ENCODE assay signal across 7 cellular contexts in genomic region chrX:75272823-75273222, GRCh38. TPM values are rescaled to one million over a fixed set of nuclear protein-coding genes. Genes with fewer than 3 reads are reported as not detected.
DNase-seq lines count a peak whose midpoint lies in the region; ATAC-seq and TF ChIP-seq lines count a peak whose summit lies in the region.
"Not testable (repeated sequence)": the region's sequence is repeated elsewhere in the genome, so short reads cannot be mapped to it uniquely, and the experiment has no call there.

No MANE protein-coding gene starts in this region.

- not testable (repeated sequence) for TF ChIP-seq CTCF in HEK293 (tag by site-specific recombination; IDR thresholded peaks at IDR 0.05)

- H3K27ac Mint-ChIP-seq in T-helper 2 cell treated with Interferon-gamma antibody and Interleukin-4, amounts not matched to agents 5 μg/mL and 100 μg/mL, for 36 hours, result peak overlapping the region; percentile 78
- peak overlapping the region; percentile 91 for H3K27ac Mint-ChIP-seq in activated CD8-positive, alpha-beta memory T cell treated with anti-CD3 and anti-CD28 coated beads, Interleukin-2, amount 10 ng/mL, durations not matched to agents 7 days and 5 days
- H3K27ac Mint-ChIP-seq in activated naive CD8-positive, alpha-beta T cell, result peak overlapping the region; percentile 92
- peak overlapping the region; percentile 95 to 98 for H3K27ac Mint-ChIP-seq in effector memory CD8-positive, alpha-beta T cell
- peak overlapping the region in 4 of 6 donors; percentile 84 to 98 (median 90) for H3K27ac Mint-ChIP-seq in naive B cell
- H3K27ac Mint-ChIP-seq in stimulated activated memory B cell treated with anti-CD40 and anti-IgM and Interleukin-4, amounts not matched to agents 10 μg/mL and 1 μg/mL and 100 μg/mL, for 72 hours, result peak overlapping the region; percentile 94

- not testable (repeated sequence) for ATAC-seq in activated CD8-positive, alpha-beta memory T cell treated with anti-CD3 and anti-CD28 coated beads, Interleukin-2, amount 10 ng/mL, durations not matched to agents 7 days and 5 days; effector memory CD8-positive, alpha-beta T cell (replicated peaks); naive B cell (ENCODE audit: low read depth in 2 of 2); stimulated activated memory B cell treated with anti-CD40 and anti-IgM and Interleukin-4, amounts not matched to agents 10 μg/mL and 1 μg/mL and 100 μg/mL, for 72 hours

- peaks cover 22% of the 10 kb centered on the region for H3K4me1 Mint-ChIP-seq in T-helper 2 cell treated with Interferon-gamma antibody and Interleukin-4, amounts not matched to agents 5 μg/mL and 100 μg/mL, for 36 hours (ENCODE audit: low read depth)
- H3K4me1 Mint-ChIP-seq in activated CD8-positive, alpha-beta memory T cell treated with anti-CD3 and anti-CD28 coated beads, Interleukin-2, amount 10 ng/mL, durations not matched to agents 7 days and 5 days, result peaks cover 26% of the 10 kb centered on the region
- H3K4me1 Mint-ChIP-seq in activated naive CD8-positive, alpha-beta T cell (ENCODE audit: low read depth), result peaks cover 40% of the 10 kb centered on the region
- H3K4me1 Mint-ChIP-seq in effector memory CD8-positive, alpha-beta T cell (ENCODE audit: low read depth in 2 of 2), result peaks cover 22 to 24% of the 10 kb centered on the region in 2 donors
- H3K4me1 Mint-ChIP-seq in naive B cell, result peaks cover 6 to 33% (median 15%) of the 10 kb centered on the region in 3 donors
- H3K4me1 Mint-ChIP-seq in stimulated activated memory B cell treated with anti-CD40 and anti-IgM and Interleukin-4, amounts not matched to agents 10 μg/mL and 1 μg/mL and 100 μg/mL, for 72 hours, result peaks cover 35% of the 10 kb centered on the region

- H3K9me3 ChIP-seq in HEK293 (ENCODE audit: control insufficient read depth, insufficient read depth, low read depth, low read length), result not testable (repeated sequence)

- not testable (repeated sequence) for H3K27ac ChIP-seq in HEK293 (ENCODE audit: extremely low read depth, low read depth, low read length)

- H3K4me3 ChIP-seq in HEK293 (ENCODE audit: low read depth, low read length), result not testable (repeated sequence)

- peak overlapping the region; percentile 61 for H3K4me3 Mint-ChIP-seq in T-helper 2 cell treated with Interferon-gamma antibody and Interleukin-4, amounts not matched to agents 5 μg/mL and 100 μg/mL, for 36 hours
- peak overlapping the region; percentile 50 for H3K4me3 Mint-ChIP-seq in activated CD8-positive, alpha-beta memory T cell treated with anti-CD3 and anti-CD28 coated beads, Interleukin-2, amount 10 ng/mL, durations not matched to agents 7 days and 5 days
- peak overlapping the region; percentile 73 for H3K4me3 Mint-ChIP-seq in activated naive CD8-positive, alpha-beta T cell
- H3K4me3 Mint-ChIP-seq in effector memory CD8-positive, alpha-beta T cell, result peak overlapping the region; percentile 12 to 99
- peak overlapping the region in 7 of 8 donors; percentile 12 to 96 (median 73) for H3K4me3 Mint-ChIP-seq in naive B cell
- peak overlapping the region; percentile 35 for H3K4me3 Mint-ChIP-seq in stimulated activated memory B cell treated with anti-CD40 and anti-IgM and Interleukin-4, amounts not matched to agents 10 μg/mL and 1 μg/mL and 100 μg/mL, for 72 hours

- H3K36me3 ChIP-seq in HEK293 (ENCODE audit: control insufficient read depth in 2 of 2, insufficient read depth in 1 of 2, low read length in 2 of 2), result not testable (repeated sequence)

- not testable (repeated sequence) for H3K36me3 Mint-ChIP-seq in T-helper 2 cell treated with Interferon-gamma antibody and Interleukin-4, amounts not matched to agents 5 μg/mL and 100 μg/mL, for 36 hours (ENCODE audit: low read depth); activated CD8-positive, alpha-beta memory T cell treated with anti-CD3 and anti-CD28 coated beads, Interleukin-2, amount 10 ng/mL, durations not matched to agents 7 days and 5 days; activated naive CD8-positive, alpha-beta T cell; naive B cell; stimulated activated memory B cell treated with anti-CD40 and anti-IgM and Interleukin-4, amounts not matched to agents 10 μg/mL and 1 μg/mL and 100 μg/mL, for 72 hours
- H3K36me3 Mint-ChIP-seq in effector memory CD8-positive, alpha-beta T cell (ENCODE audit: insufficient read depth), result peaks cover 14% of the 10 kb centered on the region

- H3K27me3 Mint-ChIP-seq in T-helper 2 cell treated with Interferon-gamma antibody and Interleukin-4, amounts not matched to agents 5 μg/mL and 100 μg/mL, for 36 hours (ENCODE audit: low read depth); activated CD8-positive, alpha-beta memory T cell treated with anti-CD3 and anti-CD28 coated beads, Interleukin-2, amount 10 ng/mL, durations not matched to agents 7 days and 5 days; activated naive CD8-positive, alpha-beta T cell; effector memory CD8-positive, alpha-beta T cell; naive B cell; stimulated activated memory B cell treated with anti-CD40 and anti-IgM and Interleukin-4, amounts not matched to agents 10 μg/mL and 1 μg/mL and 100 μg/mL, for 72 hours: not testable (repeated sequence)

- H3K4me1 ChIP-seq in HEK293 (ENCODE audit: control insufficient read depth, insufficient read depth, low read length), result not testable (repeated sequence)

- not testable (repeated sequence) for H3K9me3 Mint-ChIP-seq in T-helper 2 cell treated with Interferon-gamma antibody and Interleukin-4, amounts not matched to agents 5 μg/mL and 100 μg/mL, for 36 hours; activated CD8-positive, alpha-beta memory T cell treated with anti-CD3 and anti-CD28 coated beads, Interleukin-2, amount 10 ng/mL, durations not matched to agents 7 days and 5 days (ENCODE audit: low read depth); activated naive CD8-positive, alpha-beta T cell (ENCODE audit: low read depth); effector memory CD8-positive, alpha-beta T cell; naive B cell; stimulated activated memory B cell treated with anti-CD40 and anti-IgM and Interleukin-4, amounts not matched to agents 10 μg/mL and 1 μg/mL and 100 μg/mL, for 72 hours

- POLR2A ChIA-PET in HEK293 (lab: Yijun Ruan, JAX), result interaction anchor here (1.6 to 1.7 kb wide), 2 partner anchors 51 to 121 kb away, joined by 3 read pairs; no protein-coding TSS in a partner anchor

- DNase-seq in T-helper 2 cell treated with Interferon-gamma antibody and Interleukin-4, amounts not matched to agents 5 μg/mL and 100 μg/mL, for 36 hours (ENCODE audit: low spot score); activated CD8-positive, alpha-beta memory T cell treated with anti-CD3 and anti-CD28 coated beads, Interleukin-2, amount 10 ng/mL, durations not matched to agents 7 days and 5 days; effector memory CD8-positive, alpha-beta T cell; naive B cell: not testable (repeated sequence)

- CTCF ChIA-PET in HEK293 (lab: Yijun Ruan, JAX); activated CD8-positive, alpha-beta memory T cell treated with anti-CD3 and anti-CD28 coated beads, Interleukin-2, amount 10 ng/mL, durations not matched to agents 7 days and 5 days (lab: Charles Lee): not testable (repeated sequence)

TF ChIP-seq in HEK293, 187 proteins besides CTCF, POLR2A, EP300 and RAD21:
- TF ChIP-seq ZNF280D (tag by site-specific recombination; IDR thresholded peaks at IDR 0.05) (peak; percentile 84), ZNF580 (tag by site-specific recombination; IDR thresholded peaks at IDR 0.05) (peak; percentile 65), ZNF146 (tag by site-specific recombination; IDR thresholded peaks at IDR 0.05) (peak; percentile 95)

RNA-seq across cellular contexts. Expression of gene UPRT, which starts 1.1 kb away (rescaled TPM):
- total RNA-seq in activated CD8-positive, alpha-beta memory T cell treated with anti-CD3 and anti-CD28 coated beads, Interleukin-2, amount 10 ng/mL, durations not matched to agents 7 days and 5 days, result 10 to 100 TPM; 15.1 to 20.8 TPM
- polyA plus RNA-seq in naive B cell (ENCODE audit: low read depth in 6 of 6), result 10 to 100 TPM; 21.3 to 33.5 (median 25.1) TPM
